Comparison of ENCODE assay signal across 1 cellular context in genomic region chr10:6721480-6721879, GRCh38.
TF ChIP-seq lines count a peak whose summit lies in the region.

No MANE protein-coding gene starts in this region.

TF ChIP-seq in H1, 55 proteins besides CTCF, POLR2A, EP300 and RAD21 (continued from another document):
- no peak for TF ChIP-seq CHD7 (IDR thresholded peaks at IDR 0.05; ENCODE audit: insufficient replicate concordance, low read length)
